Comparison of ENCODE assay signal across 27 cellular contexts in genomic region chr18:28457784-28458183, GRCh38.
"Had no signal": no experiment of that assay in that cellular context is flagged by ENCODE, and none has a peak within 500 bp of the region (broad histone marks: within the 10 kb centered on the region; RNA-seq: fewer than 3 reads in every experiment).

No MANE protein-coding gene starts in this region.

- H3K4me3 ChIP-seq: lower lobe of right lung, ovary, right atrium auricular region, skin epidermis, stomach, testis, thyroid gland, transverse colon, upper lobe of left lung, vagina had no signal

- FAIRE-seq: keratinocyte had no signal

- H3K27ac ChIP-seq: lower lobe of right lung, ovary, right atrium auricular region, skin epidermis, stomach, testis, thyroid gland, transverse colon, upper lobe of left lung, vagina had no signal

- H3K4me1 ChIP-seq: lower lobe of right lung, right atrium auricular region, stomach, testis, thyroid gland, transverse colon, upper lobe of left lung, vagina had no signal

- H3K27me3 ChIP-seq: ovary, right atrium auricular region, stomach, testis, thyroid gland, transverse colon, upper lobe of left lung, vagina had no signal

- DNase-seq: hippocampal formation; kidney glomerular epithelial cell; left cardiac atrium; lower lobe of right lung; mammary epithelial cell; mesenchymal stem cell; natural killer cell; nephron progenitor cell; ovary; stimulated activated CD4-positive, alpha-beta T cell treated with anti-CD3 and anti-CD28 coated beads, Interleukin-12 subunit alpha, Interleukin-12 subunit beta, amount 100 ng/mL, for 4 hours; stimulated activated CD4-positive, alpha-beta T cell treated with anti-CD3 and anti-CD28 coated beads, Interleukin-15, amount 100 ng/mL, for 24 hours; stimulated activated CD4-positive, alpha-beta T cell treated with anti-CD3 and anti-CD28 coated beads, Interleukin-2, amount 100 ng/mL, for 24 hours; stimulated activated CD4-positive, alpha-beta T cell treated with anti-CD3 and anti-CD28 coated beads, Interleukin-4, amount 100 ng/mL, for 1 hour; stimulated activated naive B cell treated with anti-CD40 and anti-IgM and Interleukin-4, amounts not matched to agents 10 μg/mL and 1 μg/mL and 100 μg/mL, for 72 hours; stimulated activated naive CD8-positive, alpha-beta T cell treated with anti-CD3 and anti-CD28 coated beads, Interleukin-15, Interleukin-2, amounts not matched to agents 100 U/mL and 50 U/mL, for 24 hours; stomach; testis; thyroid gland; transverse colon; upper lobe of left lung had no signal

- H3K9me3 ChIP-seq: lower lobe of right lung, ovary, right atrium auricular region, stomach, testis, thyroid gland, transverse colon, upper lobe of left lung, vagina had no signal

- H3K36me3 Mint-ChIP-seq: natural killer cell; stimulated activated naive B cell treated with anti-CD40 and anti-IgM and Interleukin-4, amounts not matched to agents 10 μg/mL and 1 μg/mL and 100 μg/mL, for 72 hours had no signal

- H3K4me1 Mint-ChIP-seq: natural killer cell; nephron progenitor cell; stimulated activated naive B cell treated with anti-CD40 and anti-IgM and Interleukin-4, amounts not matched to agents 10 μg/mL and 1 μg/mL and 100 μg/mL, for 72 hours had no signal

- H3K4me3 Mint-ChIP-seq: natural killer cell; nephron progenitor cell; stimulated activated naive B cell treated with anti-CD40 and anti-IgM and Interleukin-4, amounts not matched to agents 10 μg/mL and 1 μg/mL and 100 μg/mL, for 72 hours had no signal

- ATAC-seq: left cardiac atrium; left lobe of liver; lower lobe of right lung; natural killer cell; sciatic nerve; stimulated activated naive B cell treated with anti-CD40 and anti-IgM and Interleukin-4, amounts not matched to agents 10 μg/mL and 1 μg/mL and 100 μg/mL, for 72 hours; stimulated activated naive CD8-positive, alpha-beta T cell treated with anti-CD3 and anti-CD28 coated beads, Interleukin-15, Interleukin-2, amounts not matched to agents 100 U/mL and 50 U/mL, for 24 hours had no signal

- H3K27ac Mint-ChIP-seq: natural killer cell; nephron progenitor cell; progenitor cell of endocrine pancreas; stimulated activated naive B cell treated with anti-CD40 and anti-IgM and Interleukin-4, amounts not matched to agents 10 μg/mL and 1 μg/mL and 100 μg/mL, for 72 hours had no signal

- H3K9me3 Mint-ChIP-seq: nephron progenitor cell had no signal

- H3K27me3 Mint-ChIP-seq: progenitor cell of endocrine pancreas; stimulated activated naive B cell treated with anti-CD40 and anti-IgM and Interleukin-4, amounts not matched to agents 10 μg/mL and 1 μg/mL and 100 μg/mL, for 72 hours had no signal

- H3K36me3 ChIP-seq: lower lobe of right lung, ovary, right atrium auricular region, stomach, thyroid gland, transverse colon, upper lobe of left lung, vagina had no signal
